14 cellular contexts compared by ENCODE assay signal in the genomic region with DNA sequence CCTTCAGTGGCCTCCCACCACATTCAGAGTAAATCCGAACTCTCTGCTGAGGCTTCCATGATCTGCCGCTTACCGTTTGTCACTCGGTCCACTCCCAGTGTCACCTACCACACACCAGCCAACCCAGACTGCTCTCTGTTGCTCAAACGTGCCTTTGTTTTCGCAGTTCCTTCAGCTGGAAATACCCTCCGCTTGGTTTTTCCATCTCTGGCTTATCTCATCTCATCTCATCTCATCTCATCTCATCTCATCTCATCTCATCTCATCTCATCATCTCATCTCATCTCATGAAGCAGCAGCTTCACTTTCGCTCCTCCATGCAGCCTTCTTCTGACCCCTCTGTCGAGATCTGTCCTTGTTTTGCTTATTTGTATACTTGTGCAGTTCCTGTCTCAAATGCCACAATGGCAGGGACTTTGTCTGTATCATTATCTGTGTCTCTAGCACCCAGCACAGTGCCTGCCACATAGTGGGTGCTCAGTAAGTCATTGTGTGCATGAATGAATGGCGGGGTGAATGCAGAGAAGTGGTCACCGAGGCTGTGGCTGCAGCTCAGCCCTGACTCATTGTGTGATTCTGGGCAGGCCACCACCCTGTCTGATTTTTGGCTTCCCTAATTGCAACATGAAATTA. TPM values are rescaled to one million over a fixed set of nuclear protein-coding genes. Genes with fewer than 3 reads are reported as not detected.
A peak's percentile ranks its signal among the peaks of the same experiment; 100 is the strongest.
DNase-seq lines count a peak whose midpoint lies in the region; ATAC-seq lines count a peak whose summit lies in the region.
"Had no signal": no experiment of that assay in that cellular context is flagged by ENCODE, and none has a peak within 500 bp of the region (broad histone marks: within the 10 kb centered on the region; RNA-seq: fewer than 3 reads in every experiment).

No MANE protein-coding gene starts in this region.

- peak overlapping the region; percentile 89 for H3K27ac Mint-ChIP-seq in activated CD8-positive, alpha-beta memory T cell treated with anti-CD3 and anti-CD28 coated beads, Interleukin-2, amount 10 ng/mL, durations not matched to agents 7 days and 5 days
- H3K27ac Mint-ChIP-seq in T-cell: peak overlapping the region; percentile 94
- peak overlapping the region; percentile 89 for H3K27ac Mint-ChIP-seq in central memory CD8-positive, alpha-beta T cell (ENCODE audit: low read depth)
- H3K27ac Mint-ChIP-seq in stimulated activated naive CD8-positive, alpha-beta T cell treated with anti-CD3 and anti-CD28 coated beads, Interleukin-15, Interleukin-2, amounts not matched to agents 100 ng/mL and 50 ng/mL, for 24 hours: peak overlapping the region; percentile 94

- H3K9me3 Mint-ChIP-seq in activated CD8-positive, alpha-beta memory T cell treated with anti-CD3 and anti-CD28 coated beads, Interleukin-2, amount 10 ng/mL, durations not matched to agents 7 days and 5 days (ENCODE audit: low read depth): no peaks in the 10 kb centered on the region
- no peaks in the 10 kb centered on the region for H3K9me3 Mint-ChIP-seq in T-cell
- no peaks in the 10 kb centered on the region for H3K9me3 Mint-ChIP-seq in central memory CD8-positive, alpha-beta T cell
- H3K9me3 Mint-ChIP-seq in stimulated activated naive CD8-positive, alpha-beta T cell treated with anti-CD3 and anti-CD28 coated beads, Interleukin-15, Interleukin-2, amounts not matched to agents 100 ng/mL and 50 ng/mL, for 24 hours: no peaks in the 10 kb centered on the region
- H3K9me3 Mint-ChIP-seq: neural crest cell had no signal

- DNase-seq in activated CD8-positive, alpha-beta memory T cell treated with anti-CD3 and anti-CD28 coated beads, Interleukin-2, amount 10 ng/mL, durations not matched to agents 7 days and 5 days: peak; percentile 79
- no peak for DNase-seq in activated CD8-positive, alpha-beta memory T cell treated with anti-CD3 and anti-CD28 coated beads, Interleukin-2, amount 50 U/mL, for 48 hours
- DNase-seq in T-cell (peak in 3 of 34 experiments; percentile 25 to 36 (median 29)), AG20443 (ENCODE audit: low spot score) (no peak), activated gamma-delta T cell treated with Interleukin-2 at 50 U/mL for 16 hours (no peak)
- DNase-seq in central memory CD8-positive, alpha-beta T cell (ENCODE audit: low spot score in 2 of 2): no peak
- DNase-seq: central memory CD4-positive, alpha-beta T cell; HCEC 1CT; islet precursor cell; NCI-H526; SK-N-SH had no signal

- H3K36me3 Mint-ChIP-seq in activated CD8-positive, alpha-beta memory T cell treated with anti-CD3 and anti-CD28 coated beads, Interleukin-2, amount 10 ng/mL, durations not matched to agents 7 days and 5 days: peaks cover 6% of the 10 kb centered on the region
- H3K36me3 Mint-ChIP-seq in T-cell: no peaks in the 10 kb centered on the region
- peaks cover 11% of the 10 kb centered on the region for H3K36me3 Mint-ChIP-seq in central memory CD8-positive, alpha-beta T cell (ENCODE audit: insufficient read depth)
- no peaks in the 10 kb centered on the region for H3K36me3 Mint-ChIP-seq in stimulated activated naive CD8-positive, alpha-beta T cell treated with anti-CD3 and anti-CD28 coated beads, Interleukin-15, Interleukin-2, amounts not matched to agents 100 ng/mL and 50 ng/mL, for 24 hours (ENCODE audit: low read depth)

- CTCF ChIA-PET in activated CD8-positive, alpha-beta memory T cell treated with anti-CD3 and anti-CD28 coated beads, Interleukin-2, amount 10 ng/mL, durations not matched to agents 7 days and 5 days (lab: Charles Lee): interaction anchor here (1.0 to 4.8 kb wide), 10 partner anchors 9 to 121 kb away, joined by 3 to 46 read pairs (median 9); a partner anchor contains a TSS
- CTCF ChIA-PET in T-cell (lab: Charles Lee): interaction anchor here in 1 of 2 donors (1.1 to 1.5 kb wide), 2 partner anchors 18 to 62 kb away, joined by 3 to 4 read pairs; no protein-coding TSS in a partner anchor

- peak overlapping the region; percentile 60 for H3K4me3 Mint-ChIP-seq in activated CD8-positive, alpha-beta memory T cell treated with anti-CD3 and anti-CD28 coated beads, Interleukin-2, amount 10 ng/mL, durations not matched to agents 7 days and 5 days
- peak overlapping the region; percentile 28 to 68 (median 49) for H3K4me3 Mint-ChIP-seq in T-cell
- H3K4me3 Mint-ChIP-seq in central memory CD8-positive, alpha-beta T cell: peak overlapping the region; percentile 58
- peak overlapping the region; percentile 64 for H3K4me3 Mint-ChIP-seq in stimulated activated naive CD8-positive, alpha-beta T cell treated with anti-CD3 and anti-CD28 coated beads, Interleukin-15, Interleukin-2, amounts not matched to agents 100 ng/mL and 50 ng/mL, for 24 hours
- H3K4me3 Mint-ChIP-seq: neural crest cell had no signal

- POLR2A ChIA-PET in T-cell (lab: Charles Lee): interaction anchor here in 1 of 2 donors (0.6 to 1.5 kb wide), 3 partner anchors 17 to 152 kb away, joined by 3 to 10 read pairs (median 5); a partner anchor contains a TSS

- peaks cover 61% of the 10 kb centered on the region for H3K4me1 Mint-ChIP-seq in activated CD8-positive, alpha-beta memory T cell treated with anti-CD3 and anti-CD28 coated beads, Interleukin-2, amount 10 ng/mL, durations not matched to agents 7 days and 5 days
- peaks cover 59 to 71% (median 64%) of the 10 kb centered on the region in 3 donors for H3K4me1 Mint-ChIP-seq in T-cell
- peaks cover 61% of the 10 kb centered on the region for H3K4me1 Mint-ChIP-seq in central memory CD8-positive, alpha-beta T cell
- H3K4me1 Mint-ChIP-seq in stimulated activated naive CD8-positive, alpha-beta T cell treated with anti-CD3 and anti-CD28 coated beads, Interleukin-15, Interleukin-2, amounts not matched to agents 100 ng/mL and 50 ng/mL, for 24 hours (ENCODE audit: low read depth): peaks cover 68% of the 10 kb centered on the region

- peak; percentile 34 for ATAC-seq in activated CD8-positive, alpha-beta memory T cell treated with anti-CD3 and anti-CD28 coated beads, Interleukin-2, amount 10 ng/mL, durations not matched to agents 7 days and 5 days
- ATAC-seq in T-cell (replicated peaks in 1 of 4) (peak in 3 of 4 experiments; percentile 7 to 57 (median 7)), GM19467 (IDR thresholded peaks at IDR 0.05; ENCODE audit: unreplicated experiment) (no peak)
- ATAC-seq in central memory CD8-positive, alpha-beta T cell (replicated peaks; ENCODE audit: extremely low read depth, poor library complexity, severe bottlenecking): peak; percentile 22

- no peaks in the 10 kb centered on the region for H3K27me3 Mint-ChIP-seq in activated CD8-positive, alpha-beta memory T cell treated with anti-CD3 and anti-CD28 coated beads, Interleukin-2, amount 10 ng/mL, durations not matched to agents 7 days and 5 days
- H3K27me3 Mint-ChIP-seq in T-cell: no peaks in the 10 kb centered on the region
- no peaks in the 10 kb centered on the region for H3K27me3 Mint-ChIP-seq in central memory CD8-positive, alpha-beta T cell
- H3K27me3 Mint-ChIP-seq in stimulated activated naive CD8-positive, alpha-beta T cell treated with anti-CD3 and anti-CD28 coated beads, Interleukin-15, Interleukin-2, amounts not matched to agents 100 ng/mL and 50 ng/mL, for 24 hours: no peaks in the 10 kb centered on the region

RNA-seq across cellular contexts. Expression of a gene that starts 3.8 kb away (rescaled TPM):
- total RNA-seq in activated CD8-positive, alpha-beta memory T cell treated with anti-CD3 and anti-CD28 coated beads, Interleukin-2, amount 10 ng/mL, durations not matched to agents 7 days and 5 days: 10 to 100 TPM; 60.0 to 72.1 TPM
- total RNA-seq in T-cell: 10 to 100 TPM; 38.8 to 85.2 (median 69.6) TPM
- total RNA-seq: neural crest cell had no signal

RNA-seq across cellular contexts. Expression of a gene that starts 8.5 kb away (rescaled TPM):
- 10 to 100 TPM in 1 of 2 experiments, 1 to 10 TPM in 1; 6.5 to 10.7 TPM for total RNA-seq in activated CD8-positive, alpha-beta memory T cell treated with anti-CD3 and anti-CD28 coated beads, Interleukin-2, amount 10 ng/mL, durations not matched to agents 7 days and 5 days
- 1 to 10 TPM; 2.4 to 7.6 (median 3.1) TPM for total RNA-seq in T-cell

RNA-seq across cellular contexts. Expression of a gene that starts 56.9 kb away (rescaled TPM):
- 100 to 1,000 TPM; 135 to 195 TPM for total RNA-seq in activated CD8-positive, alpha-beta memory T cell treated with anti-CD3 and anti-CD28 coated beads, Interleukin-2, amount 10 ng/mL, durations not matched to agents 7 days and 5 days
- total RNA-seq in T-cell: 100 to 1,000 TPM; 243 to 380 (median 294) TPM
